Comparison of ENCODE assay signal across 12 cellular contexts in genomic region chr16:2768403-2769089, GRCh38. TPM values are rescaled to one million over a fixed set of nuclear protein-coding genes. Genes with fewer than 3 reads are reported as not detected.
DNase-seq lines count a peak whose midpoint lies in the region; TF ChIP-seq lines count a peak whose summit lies in the region.
"Had no signal": no experiment of that assay in that cellular context is flagged by ENCODE, and none has a peak within 500 bp of the region (broad histone marks: within the 10 kb centered on the region; RNA-seq: fewer than 3 reads in every experiment).

No MANE protein-coding gene starts in this region.

- H4K20me1 ChIP-seq in osteoblast (ENCODE audit: insufficient read depth, low read length): peaks cover 86% of the 10 kb centered on the region

- TF ChIP-seq POLR2A in breast epithelium (IDR thresholded peaks at IDR 0.05): no peak

- TF ChIP-seq CTCF in breast epithelium (IDR thresholded peaks at IDR 0.05) (no peak), osteoblast (IDR thresholded peaks at IDR 0.05; ENCODE audit: extremely low read depth, low read depth, low read length) (no peak)

- intact Hi-C loops in breast epithelium (cut with DNase I; ENCODE audit: low total_unique reads): no loop called here

- H2AFZ ChIP-seq in osteoblast (ENCODE audit: low read length): no peak overlapping the region

- no peaks in the 10 kb centered on the region for H3K27me3 ChIP-seq in H7 (ENCODE audit: control insufficient read depth, insufficient read depth, low read length)
- no peaks in the 10 kb centered on the region for H3K27me3 ChIP-seq in breast epithelium
- H3K27me3 ChIP-seq in osteoblast (ENCODE audit: insufficient read depth, low read length): no peaks in the 10 kb centered on the region

- H3K4me1 ChIP-seq in breast epithelium: no peaks in the 10 kb centered on the region
- peaks cover 7% of the 10 kb centered on the region for H3K4me1 ChIP-seq in osteoblast (ENCODE audit: insufficient read depth, low read length)

- H3K9me3 ChIP-seq in breast epithelium: no peaks in the 10 kb centered on the region
- no peaks in the 10 kb centered on the region for H3K9me3 ChIP-seq in osteoblast (ENCODE audit: low read depth, low read length)

- H3K27ac ChIP-seq in breast epithelium (peak overlapping the region; percentile 27 to 50), osteoblast (ENCODE audit: low read depth, low read length) (no peak overlapping the region)

- DNase-seq in H7 (peak; percentile 59), breast epithelium (ENCODE audit: low spot score in 2 of 2) (no peak), osteoblast (ENCODE audit: insufficient read length, low spot score, missing footprints) (peak; percentile 82), mucosa of gallbladder (ENCODE audit: low spot score) (no peak), activated gamma-delta T cell (lab: John Stamatoyannopoulos, UW) (no peak), NCI-H748 treated with DMSO at 0.1 percent for 48 hours (lab: John Stamatoyannopoulos, UW) (no peak)
- DNase-seq: CD8-positive, alpha-beta memory T cell; NCI-H2227 treated with DMSO at 0.1 percent for 48 hours; occipital lobe; stimulated activated CD4-positive, alpha-beta T cell treated with anti-CD3 and anti-CD28 coated beads, Interleukin-1b, Interleukin-23, amount 100 ng/mL, for 48 hours had no signal

- H3K36me3 ChIP-seq in H7 (replicated peaks; ENCODE audit: control insufficient read depth, insufficient read depth, low read length) (peaks cover 69% of the 10 kb centered on the region), breast epithelium (peaks cover 14% of the 10 kb centered on the region), osteoblast (ENCODE audit: insufficient read depth, low read length) (peaks cover 95% of the 10 kb centered on the region)

- H3K4me3 ChIP-seq in H7 (ENCODE audit: insufficient read depth, low read depth, low read length) (no peak overlapping the region), breast epithelium (no peak overlapping the region), osteoblast (ENCODE audit: insufficient read depth, low read length) (no peak overlapping the region)

- H3K79me2 ChIP-seq in osteoblast (ENCODE audit: insufficient read depth, low read length): peaks cover 96% of the 10 kb centered on the region

- H3K4me2 ChIP-seq in osteoblast (ENCODE audit: insufficient read depth, low read length): no peak overlapping the region

RNA-seq across cellular contexts. Expression of gene ELOB, which starts 8.5 kb away (rescaled TPM):
- 236 and 269 TPM in 2 replicates for total RNA-seq in H7 (2014; rRNA removed; shearing (Covaris generic))
- total RNA-seq in breast epithelium (100 to 1,000 TPM; 147 to 292 (median 230) TPM), osteoblast (173 and 195 TPM in 2 replicates), mucosa of gallbladder (273 TPM)

RNA-seq across cellular contexts. Expression of gene SRRM2, which starts 16.1 kb away (rescaled TPM):
- total RNA-seq in H7 (2014; rRNA removed; shearing (Covaris generic)): 69.0 and 96.1 TPM in 2 replicates
- total RNA-seq in breast epithelium (100 to 1,000 TPM; 229 to 416 (median 388) TPM), osteoblast (56.8 and 62.2 TPM in 2 replicates), mucosa of gallbladder (677 TPM)

RNA-seq across cellular contexts. Expression of gene PRSS33, which starts 18.8 kb away (rescaled TPM):
- not detected in 2 replicates for total RNA-seq in H7 (2014; rRNA removed; shearing (Covaris generic))
- total RNA-seq in breast epithelium: not detected
- total RNA-seq in osteoblast: not detected in 2 replicates
- 1.8 TPM for total RNA-seq in mucosa of gallbladder
- total RNA-seq: occipital lobe, subcutaneous adipose tissue had no signal

RNA-seq across cellular contexts. Expression of gene PRSS41, which starts 29.7 kb away (rescaled TPM):
- total RNA-seq in H7 (2014; rRNA removed; shearing (Covaris generic)): not detected in 2 replicates
- total RNA-seq in breast epithelium (not detected), osteoblast (not detected in 2 replicates), mucosa of gallbladder (0.49 TPM)
- total RNA-seq: CD8-positive, alpha-beta memory T cell; H4; occipital lobe; subcutaneous adipose tissue had no signal

RNA-seq across cellular contexts. Expression of gene PRSS21, which starts 48.5 kb away (rescaled TPM):
- total RNA-seq in H7 (2014; rRNA removed; shearing (Covaris generic)): 0.42 and 1.5 TPM in 2 replicates
- total RNA-seq in breast epithelium (1 to 10 TPM in 2 of 3 donors, not detected in 1; 2.9 to 4.9 TPM), osteoblast (not detected in 2 replicates), mucosa of gallbladder (4.4 TPM)
- total RNA-seq: H4, occipital lobe had no signal

Comparison
In these comparisons a context has a peak if more than half of its experiments do, and no peak if none do; other contexts are left out.
1. DNase-seq: peak in H7 (single experiment) and osteoblast (single experiment); none in breast epithelium (0 of 2), mucosa of gallbladder (single experiment), activated gamma-delta T cell (single experiment) and NCI-H748 treated with DMSO at 0.1 percent for 48 hours (single experiment).